ENCODE assay signal across 1 cellular context in the genomic region with DNA sequence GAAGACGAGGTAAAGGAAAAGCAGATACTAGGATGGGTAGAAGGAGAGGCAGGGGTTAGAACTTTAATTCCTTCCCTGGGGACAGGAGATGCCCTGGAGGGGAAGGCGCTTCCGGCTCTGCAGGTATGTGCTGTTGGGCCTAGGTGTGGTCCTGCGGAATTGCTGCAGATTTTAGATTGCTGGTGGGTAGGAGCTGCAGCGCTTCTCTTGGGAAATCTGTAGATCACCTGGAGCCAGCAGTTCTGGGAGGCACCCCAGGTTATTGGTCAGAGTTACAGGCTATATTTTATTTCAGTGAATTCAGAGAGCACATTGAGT.
TF ChIP-seq lines count a peak whose summit lies in the region.

No MANE protein-coding gene starts in this region.

TF ChIP-seq in GM23338, 12 proteins besides CTCF, POLR2A, EP300 and RAD21 (continued from another document):
- TF ChIP-seq, protein P1, sequence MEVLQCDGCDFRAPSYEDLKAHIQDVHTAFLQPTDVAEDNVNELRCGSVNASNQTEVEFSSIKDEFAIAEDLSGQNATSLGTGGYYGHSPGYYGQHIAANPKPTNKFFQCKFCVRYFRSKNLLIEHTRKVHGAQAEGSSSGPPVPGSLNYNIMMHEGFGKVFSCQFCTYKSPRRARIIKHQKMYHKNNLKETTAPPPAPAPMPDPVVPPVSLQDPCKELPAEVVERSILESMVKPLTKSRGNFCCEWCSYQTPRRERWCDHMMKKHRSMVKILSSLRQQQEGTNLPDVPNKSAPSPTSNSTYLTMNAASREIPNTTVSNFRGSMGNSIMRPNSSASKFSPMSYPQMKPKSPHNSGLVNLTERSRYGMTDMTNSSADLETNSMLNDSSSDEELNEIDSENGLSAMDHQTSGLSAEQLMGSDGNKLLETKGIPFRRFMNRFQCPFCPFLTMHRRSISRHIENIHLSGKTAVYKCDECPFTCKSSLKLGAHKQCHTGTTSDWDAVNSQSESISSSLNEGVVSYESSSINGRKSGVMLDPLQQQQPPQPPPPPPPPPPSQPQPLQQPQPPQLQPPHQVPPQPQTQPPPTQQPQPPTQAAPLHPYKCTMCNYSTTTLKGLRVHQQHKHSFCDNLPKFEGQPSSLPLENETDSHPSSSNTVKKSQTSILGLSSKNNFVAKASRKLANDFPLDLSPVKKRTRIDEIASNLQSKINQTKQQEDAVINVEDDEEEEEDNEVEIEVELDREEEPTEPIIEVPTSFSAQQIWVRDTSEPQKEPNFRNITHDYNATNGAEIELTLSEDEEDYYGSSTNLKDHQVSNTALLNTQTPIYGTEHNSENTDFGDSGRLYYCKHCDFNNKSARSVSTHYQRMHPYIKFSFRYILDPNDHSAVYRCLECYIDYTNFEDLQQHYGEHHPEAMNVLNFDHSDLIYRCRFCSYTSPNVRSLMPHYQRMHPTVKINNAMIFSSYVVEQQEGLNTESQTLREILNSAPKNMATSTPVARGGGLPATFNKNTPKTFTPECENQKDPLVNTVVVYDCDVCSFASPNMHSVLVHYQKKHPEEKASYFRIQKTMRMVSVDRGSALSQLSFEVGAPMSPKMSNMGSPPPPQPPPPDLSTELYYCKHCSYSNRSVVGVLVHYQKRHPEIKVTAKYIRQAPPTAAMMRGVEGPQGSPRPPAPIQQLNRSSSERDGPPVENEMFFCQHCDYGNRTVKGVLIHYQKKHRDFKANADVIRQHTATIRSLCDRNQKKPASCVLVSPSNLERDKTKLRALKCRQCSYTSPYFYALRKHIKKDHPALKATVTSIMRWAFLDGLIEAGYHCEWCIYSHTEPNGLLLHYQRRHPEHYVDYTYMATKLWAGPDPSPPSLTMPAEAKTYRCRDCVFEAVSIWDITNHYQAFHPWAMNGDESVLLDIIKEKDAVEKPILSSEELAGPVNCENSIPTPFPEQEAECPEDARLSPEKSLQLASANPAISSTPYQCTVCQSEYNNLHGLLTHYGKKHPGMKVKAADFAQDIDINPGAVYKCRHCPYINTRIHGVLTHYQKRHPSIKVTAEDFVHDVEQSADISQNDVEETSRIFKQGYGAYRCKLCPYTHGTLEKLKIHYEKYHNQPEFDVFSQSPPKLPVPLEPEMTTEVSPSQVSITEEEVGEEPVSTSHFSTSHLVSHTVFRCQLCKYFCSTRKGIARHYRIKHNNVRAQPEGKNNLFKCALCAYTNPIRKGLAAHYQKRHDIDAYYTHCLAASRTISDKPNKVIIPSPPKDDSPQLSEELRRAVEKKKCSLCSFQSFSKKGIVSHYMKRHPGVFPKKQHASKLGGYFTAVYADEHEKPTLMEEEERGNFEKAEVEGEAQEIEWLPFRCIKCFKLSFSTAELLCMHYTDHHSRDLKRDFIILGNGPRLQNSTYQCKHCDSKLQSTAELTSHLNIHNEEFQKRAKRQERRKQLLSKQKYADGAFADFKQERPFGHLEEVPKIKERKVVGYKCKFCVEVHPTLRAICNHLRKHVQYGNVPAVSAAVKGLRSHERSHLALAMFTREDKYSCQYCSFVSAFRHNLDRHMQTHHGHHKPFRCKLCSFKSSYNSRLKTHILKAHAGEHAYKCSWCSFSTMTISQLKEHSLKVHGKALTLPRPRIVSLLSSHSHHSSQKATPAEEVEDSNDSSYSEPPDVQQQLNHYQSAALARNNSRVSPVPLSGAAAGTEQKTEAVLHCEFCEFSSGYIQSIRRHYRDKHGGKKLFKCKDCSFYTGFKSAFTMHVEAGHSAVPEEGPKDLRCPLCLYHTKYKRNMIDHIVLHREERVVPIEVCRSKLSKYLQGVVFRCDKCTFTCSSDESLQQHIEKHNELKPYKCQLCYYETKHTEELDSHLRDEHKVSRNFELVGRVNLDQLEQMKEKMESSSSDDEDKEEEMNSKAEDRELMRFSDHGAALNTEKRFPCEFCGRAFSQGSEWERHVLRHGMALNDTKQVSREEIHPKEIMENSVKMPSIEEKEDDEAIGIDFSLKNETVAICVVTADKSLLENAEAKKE (CRISPR knock-in tag; IDR thresholded peaks at IDR 0.05) = no peak
- TF ChIP-seq, protein P2, sequence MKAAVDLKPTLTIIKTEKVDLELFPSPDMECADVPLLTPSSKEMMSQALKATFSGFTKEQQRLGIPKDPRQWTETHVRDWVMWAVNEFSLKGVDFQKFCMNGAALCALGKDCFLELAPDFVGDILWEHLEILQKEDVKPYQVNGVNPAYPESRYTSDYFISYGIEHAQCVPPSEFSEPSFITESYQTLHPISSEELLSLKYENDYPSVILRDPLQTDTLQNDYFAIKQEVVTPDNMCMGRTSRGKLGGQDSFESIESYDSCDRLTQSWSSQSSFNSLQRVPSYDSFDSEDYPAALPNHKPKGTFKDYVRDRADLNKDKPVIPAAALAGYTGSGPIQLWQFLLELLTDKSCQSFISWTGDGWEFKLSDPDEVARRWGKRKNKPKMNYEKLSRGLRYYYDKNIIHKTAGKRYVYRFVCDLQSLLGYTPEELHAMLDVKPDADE (IDR thresholded peaks at IDR 0.05) = no peak
